Comparison of ENCODE assay signal across 1 cellular context in the genomic region with DNA sequence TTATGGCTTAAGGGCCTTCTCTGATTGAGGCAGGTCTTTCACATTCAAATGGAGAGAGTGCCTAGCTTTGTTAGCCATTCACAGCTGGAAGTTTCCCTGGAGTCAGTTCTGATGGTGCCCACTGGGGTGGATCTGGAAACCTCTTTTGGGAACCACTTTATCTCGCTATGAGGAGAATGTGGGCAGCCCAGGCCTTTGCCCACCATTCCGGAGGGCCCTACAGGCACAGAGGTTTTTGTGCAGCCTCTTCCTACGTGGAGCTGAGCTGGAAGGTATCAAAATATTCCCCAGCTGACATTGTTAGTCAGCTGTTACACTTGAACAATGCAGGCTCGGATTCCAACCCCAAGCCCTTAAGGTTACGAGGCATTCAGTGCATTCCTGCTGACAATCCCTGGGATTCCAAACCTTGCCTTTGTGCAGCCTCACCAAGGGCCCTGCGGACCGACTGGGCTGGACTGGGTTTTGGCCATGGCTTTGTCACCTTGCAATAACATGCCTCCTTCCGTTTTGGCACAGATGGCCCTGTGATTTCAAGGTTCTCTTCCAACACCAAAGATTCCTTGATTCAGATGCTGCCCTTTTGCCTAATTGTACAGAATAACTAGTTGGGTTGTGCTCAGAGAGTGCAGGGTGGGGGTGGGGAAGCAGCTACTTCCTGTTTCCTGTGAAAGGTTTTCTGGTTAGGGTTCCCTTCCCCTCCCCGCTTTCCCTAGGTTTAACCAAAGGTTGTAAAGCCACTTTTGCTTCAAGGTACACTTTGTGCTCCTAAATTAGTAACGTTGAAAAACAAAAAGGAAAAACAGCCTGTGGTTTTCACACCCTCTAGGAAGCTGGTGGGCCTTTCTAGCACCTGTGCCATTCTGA.
TF ChIP-seq lines count a peak whose summit lies in the region.

No MANE protein-coding gene starts in this region.

TF ChIP-seq in K562, 482 proteins besides CTCF, POLR2A, EP300 and RAD21:
- TF ChIP-seq ETV5 (CRISPR knock-in tag; IDR thresholded peaks at IDR 0.05; ENCODE audit: low read depth) (no peak), EZH2 (IDR thresholded peaks at IDR 0.05; ENCODE audit: borderline replicate concordance, low read depth, low read length) (no peak), XRCC5 (IDR thresholded peaks at IDR 0.05; ENCODE audit: low read depth, low read length) (no peak), GABPA (tag; conservative IDR thresholded peaks at IDR 0.05; ENCODE audit: low read depth) (peak; percentile 57), POLR3G (IDR thresholded peaks at IDR 0.05; ENCODE audit: extremely low read depth, insufficient read length, insufficient replicate concordance) (no peak), SPI1 (IDR thresholded peaks at IDR 0.05; ENCODE audit: borderline replicate concordance, low read depth, low read length) (peak; percentile 55), ELF1 (tag; IDR thresholded peaks at IDR 0.05) (peak; percentile 41; the same call in 1 of the 2 replicates), GABPB1 (CRISPR knock-in tag; IDR thresholded peaks at IDR 0.05) (0 out of 2 replicates have a peak, but pooled peaks have one; percentile 38), SMC3 (conservative IDR thresholded peaks at IDR 0.05; ENCODE audit: insufficient read depth, low read depth, low read length) (no peak)
- TF ChIP-seq, protein P1, sequence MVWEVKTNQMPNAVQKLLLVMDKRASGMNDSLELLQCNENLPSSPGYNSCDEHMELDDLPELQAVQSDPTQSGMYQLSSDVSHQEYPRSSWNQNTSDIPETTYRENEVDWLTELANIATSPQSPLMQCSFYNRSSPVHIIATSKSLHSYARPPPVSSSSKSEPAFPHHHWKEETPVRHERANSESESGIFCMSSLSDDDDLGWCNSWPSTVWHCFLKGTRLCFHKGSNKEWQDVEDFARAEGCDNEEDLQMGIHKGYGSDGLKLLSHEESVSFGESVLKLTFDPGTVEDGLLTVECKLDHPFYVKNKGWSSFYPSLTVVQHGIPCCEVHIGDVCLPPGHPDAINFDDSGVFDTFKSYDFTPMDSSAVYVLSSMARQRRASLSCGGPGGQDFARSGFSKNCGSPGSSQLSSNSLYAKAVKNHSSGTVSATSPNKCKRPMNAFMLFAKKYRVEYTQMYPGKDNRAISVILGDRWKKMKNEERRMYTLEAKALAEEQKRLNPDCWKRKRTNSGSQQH (CRISPR knock-in tag; IDR thresholded peaks at IDR 0.05) = no peak
- TF ChIP-seq, protein P2, sequence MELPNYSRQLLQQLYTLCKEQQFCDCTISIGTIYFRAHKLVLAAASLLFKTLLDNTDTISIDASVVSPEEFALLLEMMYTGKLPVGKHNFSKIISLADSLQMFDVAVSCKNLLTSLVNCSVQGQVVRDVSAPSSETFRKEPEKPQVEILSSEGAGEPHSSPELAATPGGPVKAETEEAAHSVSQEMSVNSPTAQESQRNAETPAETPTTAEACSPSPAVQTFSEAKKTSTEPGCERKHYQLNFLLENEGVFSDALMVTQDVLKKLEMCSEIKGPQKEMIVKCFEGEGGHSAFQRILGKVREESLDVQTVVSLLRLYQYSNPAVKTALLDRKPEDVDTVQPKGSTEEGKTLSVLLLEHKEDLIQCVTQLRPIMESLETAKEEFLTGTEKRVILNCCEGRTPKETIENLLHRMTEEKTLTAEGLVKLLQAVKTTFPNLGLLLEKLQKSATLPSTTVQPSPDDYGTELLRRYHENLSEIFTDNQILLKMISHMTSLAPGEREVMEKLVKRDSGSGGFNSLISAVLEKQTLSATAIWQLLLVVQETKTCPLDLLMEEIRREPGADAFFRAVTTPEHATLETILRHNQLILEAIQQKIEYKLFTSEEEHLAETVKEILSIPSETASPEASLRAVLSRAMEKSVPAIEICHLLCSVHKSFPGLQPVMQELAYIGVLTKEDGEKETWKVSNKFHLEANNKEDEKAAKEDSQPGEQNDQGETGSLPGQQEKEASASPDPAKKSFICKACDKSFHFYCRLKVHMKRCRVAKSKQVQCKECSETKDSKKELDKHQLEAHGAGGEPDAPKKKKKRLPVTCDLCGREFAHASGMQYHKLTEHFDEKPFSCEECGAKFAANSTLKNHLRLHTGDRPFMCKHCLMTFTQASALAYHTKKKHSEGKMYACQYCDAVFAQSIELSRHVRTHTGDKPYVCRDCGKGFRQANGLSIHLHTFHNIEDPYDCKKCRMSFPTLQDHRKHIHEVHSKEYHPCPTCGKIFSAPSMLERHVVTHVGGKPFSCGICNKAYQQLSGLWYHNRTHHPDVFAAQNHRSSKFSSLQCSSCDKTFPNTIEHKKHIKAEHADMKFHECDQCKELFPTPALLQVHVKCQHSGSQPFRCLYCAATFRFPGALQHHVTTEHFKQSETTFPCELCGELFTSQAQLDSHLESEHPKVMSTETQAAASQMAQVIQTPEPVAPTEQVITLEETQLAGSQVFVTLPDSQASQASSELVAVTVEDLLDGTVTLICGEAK (IDR thresholded peaks at IDR 0.05) = peak; percentile 36; the same call in 1 of the 2 replicates
- TF ChIP-seq, protein P2 (CRISPR knock-in tag; IDR thresholded peaks at IDR 0.05) = no peak
- TF ChIP-seq, protein P3, sequence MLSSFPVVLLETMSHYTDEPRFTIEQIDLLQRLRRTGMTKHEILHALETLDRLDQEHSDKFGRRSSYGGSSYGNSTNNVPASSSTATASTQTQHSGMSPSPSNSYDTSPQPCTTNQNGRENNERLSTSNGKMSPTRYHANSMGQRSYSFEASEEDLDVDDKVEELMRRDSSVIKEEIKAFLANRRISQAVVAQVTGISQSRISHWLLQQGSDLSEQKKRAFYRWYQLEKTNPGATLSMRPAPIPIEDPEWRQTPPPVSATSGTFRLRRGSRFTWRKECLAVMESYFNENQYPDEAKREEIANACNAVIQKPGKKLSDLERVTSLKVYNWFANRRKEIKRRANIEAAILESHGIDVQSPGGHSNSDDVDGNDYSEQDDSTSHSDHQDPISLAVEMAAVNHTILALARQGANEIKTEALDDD (IDR thresholded peaks at IDR 0.05) = peak; percentile 77
- TF ChIP-seq, protein P4, sequence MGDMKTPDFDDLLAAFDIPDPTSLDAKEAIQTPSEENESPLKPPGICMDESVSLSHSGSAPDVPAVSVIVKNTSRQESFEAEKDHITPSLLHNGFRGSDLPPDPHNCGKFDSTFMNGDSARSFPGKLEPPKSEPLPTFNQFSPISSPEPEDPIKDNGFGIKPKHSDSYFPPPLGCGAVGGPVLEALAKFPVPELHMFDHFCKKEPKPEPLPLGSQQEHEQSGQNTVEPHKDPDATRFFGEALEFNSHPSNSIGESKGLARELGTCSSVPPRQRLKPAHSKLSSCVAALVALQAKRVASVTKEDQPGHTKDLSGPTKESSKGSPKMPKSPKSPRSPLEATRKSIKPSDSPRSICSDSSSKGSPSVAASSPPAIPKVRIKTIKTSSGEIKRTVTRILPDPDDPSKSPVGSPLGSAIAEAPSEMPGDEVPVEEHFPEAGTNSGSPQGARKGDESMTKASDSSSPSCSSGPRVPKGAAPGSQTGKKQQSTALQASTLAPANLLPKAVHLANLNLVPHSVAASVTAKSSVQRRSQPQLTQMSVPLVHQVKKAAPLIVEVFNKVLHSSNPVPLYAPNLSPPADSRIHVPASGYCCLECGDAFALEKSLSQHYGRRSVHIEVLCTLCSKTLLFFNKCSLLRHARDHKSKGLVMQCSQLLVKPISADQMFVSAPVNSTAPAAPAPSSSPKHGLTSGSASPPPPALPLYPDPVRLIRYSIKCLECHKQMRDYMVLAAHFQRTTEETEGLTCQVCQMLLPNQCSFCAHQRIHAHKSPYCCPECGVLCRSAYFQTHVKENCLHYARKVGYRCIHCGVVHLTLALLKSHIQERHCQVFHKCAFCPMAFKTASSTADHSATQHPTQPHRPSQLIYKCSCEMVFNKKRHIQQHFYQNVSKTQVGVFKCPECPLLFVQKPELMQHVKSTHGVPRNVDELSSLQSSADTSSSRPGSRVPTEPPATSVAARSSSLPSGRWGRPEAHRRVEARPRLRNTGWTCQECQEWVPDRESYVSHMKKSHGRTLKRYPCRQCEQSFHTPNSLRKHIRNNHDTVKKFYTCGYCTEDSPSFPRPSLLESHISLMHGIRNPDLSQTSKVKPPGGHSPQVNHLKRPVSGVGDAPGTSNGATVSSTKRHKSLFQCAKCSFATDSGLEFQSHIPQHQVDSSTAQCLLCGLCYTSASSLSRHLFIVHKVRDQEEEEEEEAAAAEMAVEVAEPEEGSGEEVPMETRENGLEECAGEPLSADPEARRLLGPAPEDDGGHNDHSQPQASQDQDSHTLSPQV (IDR thresholded peaks at IDR 0.05) = no peak
- TF ChIP-seq, protein P5, sequence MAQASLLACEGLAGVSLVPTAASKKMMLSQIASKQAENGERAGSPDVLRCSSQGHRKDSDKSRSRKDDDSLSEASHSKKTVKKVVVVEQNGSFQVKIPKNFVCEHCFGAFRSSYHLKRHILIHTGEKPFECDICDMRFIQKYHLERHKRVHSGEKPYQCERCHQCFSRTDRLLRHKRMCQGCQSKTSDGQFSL (CRISPR knock-in tag; IDR thresholded peaks at IDR 0.05) = no peak
- TF ChIP-seq, protein P5 (tag; IDR thresholded peaks at IDR 0.05) = no peak
